Comparison of ENCODE assay signal across 19 cellular contexts in the genomic region with DNA sequence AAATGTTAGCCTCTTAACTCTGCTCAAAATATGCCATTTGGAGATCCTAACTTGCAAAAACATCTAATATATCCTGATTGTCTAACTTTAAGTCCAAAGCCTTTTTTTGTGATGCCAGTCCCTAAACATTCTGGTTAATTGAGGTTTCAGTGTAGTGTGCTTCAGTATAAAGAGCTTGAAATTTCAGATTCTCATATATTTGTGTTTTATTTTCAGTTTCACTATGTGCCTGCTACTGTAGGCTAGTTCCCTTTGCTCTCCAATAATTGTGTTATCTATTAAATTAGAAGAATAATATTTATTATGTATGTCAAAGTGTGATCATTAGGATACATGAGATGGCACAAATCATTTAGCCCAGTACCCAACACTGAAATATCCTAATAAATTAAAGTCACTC.
"Had no signal": no experiment of that assay in that cellular context is flagged by ENCODE, and none has a peak within 500 bp of the region (broad histone marks: within the 10 kb centered on the region; RNA-seq: fewer than 3 reads in every experiment).

No MANE protein-coding gene starts in this region.

- ATAC-seq: effector memory CD8-positive, alpha-beta T cell; gastroesophageal sphincter; mucosa of descending colon; naive thymus-derived CD8-positive, alpha-beta T cell; stimulated activated naive B cell treated with anti-CD40 and anti-IgM and Interleukin-4, amounts not matched to agents 10 μg/mL and 1 μg/mL and 100 μg/mL, for 72 hours; stimulated activated naive CD8-positive, alpha-beta T cell treated with anti-CD3 and anti-CD28 coated beads, Interleukin-15, amount 100 ng/mL, for 72 hours; upper lobe of right lung had no signal

- H3K4me3 Mint-ChIP-seq: effector memory CD8-positive, alpha-beta T cell; naive thymus-derived CD8-positive, alpha-beta T cell; stimulated activated naive B cell treated with anti-CD40 and anti-IgM and Interleukin-4, amounts not matched to agents 10 μg/mL and 1 μg/mL and 100 μg/mL, for 72 hours; stimulated activated naive CD8-positive, alpha-beta T cell treated with anti-CD3 and anti-CD28 coated beads, Interleukin-15, amount 100 ng/mL, for 72 hours had no signal

- H3K36me3 ChIP-seq: esophagus muscularis mucosa, gastroesophageal sphincter, neutrophil, sigmoid colon, tibial nerve, upper lobe of right lung, vagina had no signal

- H3K9me3 ChIP-seq: esophagus muscularis mucosa, gastroesophageal sphincter, mucosa of descending colon, neutrophil, sigmoid colon, testis, tibial nerve, upper lobe of right lung, vagina had no signal

- H3K4me1 ChIP-seq: gastroesophageal sphincter, testis, tibial nerve, upper lobe of right lung, vagina had no signal

- H3K4me3 ChIP-seq: esophagus muscularis mucosa, gastroesophageal sphincter, mucosa of descending colon, sigmoid colon, skin epidermis, testis, tibial nerve, upper lobe of right lung, vagina had no signal

- DNase-seq: effector memory CD8-positive, alpha-beta T cell; glutamatergic neuron; mammary epithelial cell; mucosa of descending colon; naive thymus-derived CD8-positive, alpha-beta T cell; sigmoid colon; stimulated activated CD4-positive, alpha-beta T cell treated with anti-CD3 and anti-CD28 coated beads, Interleukin-2, amount 100 ng/mL, for 24 hours; stimulated activated CD4-positive, alpha-beta T cell treated with anti-CD3 and anti-CD28 coated beads, Interleukin-4, amount 100 ng/mL, for 4 hours; stimulated activated naive B cell treated with anti-CD40 and anti-IgM and Interleukin-4, amounts not matched to agents 10 μg/mL and 1 μg/mL and 100 μg/mL, for 72 hours; stimulated activated naive CD8-positive, alpha-beta T cell treated with anti-CD3 and anti-CD28 coated beads, Interleukin-15, amount 100 ng/mL, for 72 hours; testis; upper lobe of right lung had no signal

- H3K27ac Mint-ChIP-seq: effector memory CD8-positive, alpha-beta T cell; naive thymus-derived CD8-positive, alpha-beta T cell; stimulated activated naive B cell treated with anti-CD40 and anti-IgM and Interleukin-4, amounts not matched to agents 10 μg/mL and 1 μg/mL and 100 μg/mL, for 72 hours; stimulated activated naive CD8-positive, alpha-beta T cell treated with anti-CD3 and anti-CD28 coated beads, Interleukin-15, amount 100 ng/mL, for 72 hours had no signal

- H3K36me3 Mint-ChIP-seq: naive thymus-derived CD8-positive, alpha-beta T cell; stimulated activated naive B cell treated with anti-CD40 and anti-IgM and Interleukin-4, amounts not matched to agents 10 μg/mL and 1 μg/mL and 100 μg/mL, for 72 hours had no signal

- H3K27me3 Mint-ChIP-seq: effector memory CD8-positive, alpha-beta T cell; naive thymus-derived CD8-positive, alpha-beta T cell; stimulated activated naive B cell treated with anti-CD40 and anti-IgM and Interleukin-4, amounts not matched to agents 10 μg/mL and 1 μg/mL and 100 μg/mL, for 72 hours; stimulated activated naive CD8-positive, alpha-beta T cell treated with anti-CD3 and anti-CD28 coated beads, Interleukin-15, amount 100 ng/mL, for 72 hours had no signal

- H3K9me3 Mint-ChIP-seq: stimulated activated naive B cell treated with anti-CD40 and anti-IgM and Interleukin-4, amounts not matched to agents 10 μg/mL and 1 μg/mL and 100 μg/mL, for 72 hours had no signal

- H3K4me1 Mint-ChIP-seq: naive thymus-derived CD8-positive, alpha-beta T cell; stimulated activated naive B cell treated with anti-CD40 and anti-IgM and Interleukin-4, amounts not matched to agents 10 μg/mL and 1 μg/mL and 100 μg/mL, for 72 hours; stimulated activated naive CD8-positive, alpha-beta T cell treated with anti-CD3 and anti-CD28 coated beads, Interleukin-15, amount 100 ng/mL, for 72 hours had no signal

- H3K27me3 ChIP-seq: esophagus muscularis mucosa, gastroesophageal sphincter, neutrophil, sigmoid colon, testis, tibial nerve, upper lobe of right lung, vagina had no signal

- H3K27ac ChIP-seq: epithelial cell of prostate, esophagus muscularis mucosa, gastroesophageal sphincter, neutrophil, sigmoid colon, skin epidermis, testis, tibial nerve, upper lobe of right lung, vagina had no signal
